8 cellular contexts compared by ENCODE assay signal in the genomic region with DNA sequence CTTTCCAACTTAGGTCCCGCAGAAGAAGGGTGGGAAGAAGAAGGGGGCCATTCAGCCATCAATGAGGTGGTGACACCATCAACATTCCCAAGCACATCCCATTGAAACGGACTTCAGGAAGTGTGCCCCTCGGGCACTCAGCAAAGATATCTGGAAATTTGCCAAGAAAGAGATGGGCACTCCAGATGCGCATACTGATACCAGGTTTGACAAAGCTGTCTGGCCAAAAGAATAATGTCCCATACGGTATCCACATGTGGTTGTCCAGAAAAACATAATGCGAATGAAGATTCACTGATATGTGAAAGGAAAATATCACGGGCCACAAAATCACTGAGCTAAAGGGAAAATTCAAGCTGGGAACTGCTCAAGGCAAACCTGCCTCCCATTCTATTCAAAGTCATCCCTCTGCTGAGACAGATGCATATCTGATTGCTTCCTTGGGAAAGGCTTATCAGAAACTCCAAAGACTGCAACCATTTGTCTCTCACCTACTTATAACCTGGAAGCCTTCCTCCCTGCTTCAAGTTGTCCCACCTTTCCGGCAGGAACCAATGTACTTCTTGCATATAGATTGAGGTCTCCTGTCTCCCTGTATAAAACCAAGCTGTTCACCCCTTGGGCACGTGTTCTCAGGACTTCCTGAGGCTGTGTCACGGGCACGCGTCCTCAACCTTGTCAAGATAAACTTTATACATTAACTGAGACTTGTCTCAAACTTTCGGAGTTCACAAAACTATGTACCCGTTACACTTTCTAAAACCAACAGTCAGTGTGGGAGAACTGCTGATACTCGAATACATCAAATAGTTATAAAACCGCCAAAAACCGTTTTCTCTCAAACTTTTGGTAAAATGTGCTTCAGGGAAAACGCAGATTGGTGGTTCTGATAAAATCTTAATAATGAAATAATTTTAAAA.
A peak's percentile ranks its signal among the peaks of the same experiment; 100 is the strongest.
DNase-seq lines count a peak whose midpoint lies in the region; ATAC-seq and TF ChIP-seq lines count a peak whose summit lies in the region.

No MANE protein-coding gene starts in this region.

- ATAC-seq in stimulated activated naive B cell treated with anti-CD40 and anti-IgM and Interleukin-4, amounts not matched to agents 10 μg/mL and 1 μg/mL and 100 μg/mL, for 72 hours (replicated peaks): no peak

- H3K36me3 Mint-ChIP-seq in stimulated activated naive B cell treated with anti-CD40 and anti-IgM and Interleukin-4, amounts not matched to agents 10 μg/mL and 1 μg/mL and 100 μg/mL, for 72 hours: peaks cover 2 to 4% of the 10 kb centered on the region in 2 donors

- peak overlapping the region; percentile 22 for H3K27ac Mint-ChIP-seq in stimulated activated naive B cell treated with anti-CD40 and anti-IgM and Interleukin-4, amounts not matched to agents 10 μg/mL and 1 μg/mL and 100 μg/mL, for 72 hours

- DNase-seq in NCI-H748 (lab: John Stamatoyannopoulos, UW; ENCODE audit: unreplicated experiment) (peak; percentile 41), NCI-H748 treated with DMSO at 0.1 percent for 48 hours (lab: John Stamatoyannopoulos, UW) (no peak), globus pallidus (ENCODE audit: low spot score) (peak; percentile 7), ACHN (no peak), NOMO-1 treated with DMSO at 0.1 percent for 48 hours (lab: John Stamatoyannopoulos, UW; ENCODE audit: unreplicated experiment) (no peak), cerebellar nuclear complex (lab: John Stamatoyannopoulos, UW) (no peak)
- DNase-seq in stimulated activated naive B cell treated with anti-CD40 and anti-IgM and Interleukin-4, amounts not matched to agents 10 μg/mL and 1 μg/mL and 100 μg/mL, for 72 hours: no peak

- no peak for TF ChIP-seq CTCF in WI38 (IDR thresholded peaks at IDR 0.05; ENCODE audit: low read depth, low read length)

- H3K4me1 Mint-ChIP-seq in stimulated activated naive B cell treated with anti-CD40 and anti-IgM and Interleukin-4, amounts not matched to agents 10 μg/mL and 1 μg/mL and 100 μg/mL, for 72 hours: peaks cover 13 to 48% of the 10 kb centered on the region in 2 donors

- in situ Hi-C loops in ACHN (cut with HindIII; ENCODE audit: low pct_ligation_motif_present, low pct_unique_long_range_greater_than_20kb, low sequenced_read_pairs): no loop called here

- H3K9me3 Mint-ChIP-seq in stimulated activated naive B cell treated with anti-CD40 and anti-IgM and Interleukin-4, amounts not matched to agents 10 μg/mL and 1 μg/mL and 100 μg/mL, for 72 hours: no peaks in the 10 kb centered on the region

- H3K27me3 Mint-ChIP-seq in stimulated activated naive B cell treated with anti-CD40 and anti-IgM and Interleukin-4, amounts not matched to agents 10 μg/mL and 1 μg/mL and 100 μg/mL, for 72 hours: no peaks in the 10 kb centered on the region

- H3K4me3 Mint-ChIP-seq in stimulated activated naive B cell treated with anti-CD40 and anti-IgM and Interleukin-4, amounts not matched to agents 10 μg/mL and 1 μg/mL and 100 μg/mL, for 72 hours: peak overlapping the region; percentile 55 to 87

- peak overlapping the region; percentile 93 for H3K4me3 ChIP-seq in WI38 (ENCODE audit: low read depth, low read length)

Comparison
In these comparisons a context has a peak if more than half of its experiments do, and no peak if none do; other contexts are left out.
1. DNase-seq: peak in NCI-H748 (single experiment) and globus pallidus (single experiment); none in NCI-H748 treated with DMSO at 0.1 percent for 48 hours (single experiment), stimulated activated naive B cell treated with anti-CD40 and anti-IgM and Interleukin-4, amounts not matched to agents 10 μg/mL and 1 μg/mL and 100 μg/mL, for 72 hours (single experiment), ACHN (single experiment), NOMO-1 treated with DMSO at 0.1 percent for 48 hours (single experiment) and cerebellar nuclear complex (0 of 2).